Comparison of ENCODE assay signal across 8 cellular contexts in genomic region chr3:195909294-195909644, GRCh38. TPM values are rescaled to one million over a fixed set of nuclear protein-coding genes. Genes with fewer than 3 reads are reported as not detected.
DNase-seq lines count a peak whose midpoint lies in the region; ATAC-seq and TF ChIP-seq lines count a peak whose summit lies in the region.

No MANE protein-coding gene starts in this region.

- H3K27ac ChIP-seq in AG04450 (ENCODE audit: low read depth, low read length) = no peak overlapping the region
- peak overlapping the region; percentile 38 for H3K27ac ChIP-seq in layer of hippocampus (ENCODE audit: low read depth, low read length)

- peak overlapping the region; percentile 61 for H3K4me3 ChIP-seq in AG04450 (ENCODE audit: low read depth, low read length)

- H3K9me3 ChIP-seq in AG04450 (ENCODE audit: control insufficient read depth, insufficient read depth, low read length) = no peaks in the 10 kb centered on the region; the same call in 1 of the 2 replicates

- ATAC-seq in GM19035 (IDR thresholded peaks at IDR 0.05; ENCODE audit: unreplicated experiment) (peak; percentile 23), HG03196 (IDR thresholded peaks at IDR 0.05; ENCODE audit: unreplicated experiment) (peak; percentile 6)

- no peaks in the 10 kb centered on the region for H3K27me3 ChIP-seq in AG04450 (ENCODE audit: control insufficient read depth, insufficient read depth, low read length)
- H3K27me3 ChIP-seq in layer of hippocampus (ENCODE audit: control insufficient read depth, insufficient read depth, low read length) = no peaks in the 10 kb centered on the region

- CTCF ChIA-PET in AG04450 (lab: Charles Lee) = interaction anchor here (1.6 kb wide), 1 partner anchor 15 kb away, joined by 11 read pairs; no protein-coding TSS in a partner anchor
- CTCF ChIA-PET in activated CD4-positive, alpha-beta memory T cell treated with anti-CD3 and anti-CD28 coated beads, Interleukin-2, amount 10 ng/mL, durations not matched to agents 7 days and 5 days (lab: Charles Lee) = interaction anchor here (1.1 to 5.5 kb wide), 2 partner anchors 15 to 50 kb away, joined by 3 to 124 read pairs; no protein-coding TSS in a partner anchor

- peak overlapping the region; percentile 48 for H3K4me3 Mint-ChIP-seq in activated CD4-positive, alpha-beta memory T cell treated with anti-CD3 and anti-CD28 coated beads, Interleukin-2, amount 10 ng/mL, durations not matched to agents 7 days and 5 days

- no peak for TF ChIP-seq CTCF in AG04450 (IDR thresholded peaks at IDR 0.05; ENCODE audit: low read depth, low read length)

- H3K36me3 Mint-ChIP-seq in activated CD4-positive, alpha-beta memory T cell treated with anti-CD3 and anti-CD28 coated beads, Interleukin-2, amount 10 ng/mL, durations not matched to agents 7 days and 5 days (ENCODE audit: low read depth) = peaks cover 33% of the 10 kb centered on the region

- no peak for DNase-seq in AG04450 (ENCODE audit: low read depth, low spot score)
- DNase-seq in activated CD4-positive, alpha-beta memory T cell treated with anti-CD3 and anti-CD28 coated beads, Interleukin-2, amount 10 ng/mL, durations not matched to agents 7 days and 5 days = no peak
- DNase-seq in AG20443 (ENCODE audit: low spot score) = no peak
- DNase-seq in erythroblast (lab: John Stamatoyannopoulos, UW) = no peak
- DNase-seq in activated CD8-positive, alpha-beta memory T cell treated with anti-CD3 and anti-CD28 coated beads for 24 hours = no peak

- H3K4me1 Mint-ChIP-seq in activated CD4-positive, alpha-beta memory T cell treated with anti-CD3 and anti-CD28 coated beads, Interleukin-2, amount 10 ng/mL, durations not matched to agents 7 days and 5 days = peaks cover 31% of the 10 kb centered on the region

- H3K9me3 Mint-ChIP-seq in activated CD4-positive, alpha-beta memory T cell treated with anti-CD3 and anti-CD28 coated beads, Interleukin-2, amount 10 ng/mL, durations not matched to agents 7 days and 5 days = no peaks in the 10 kb centered on the region

- no peak overlapping the region for H3K27ac Mint-ChIP-seq in activated CD4-positive, alpha-beta memory T cell treated with anti-CD3 and anti-CD28 coated beads, Interleukin-2, amount 10 ng/mL, durations not matched to agents 7 days and 5 days

- no peak for TF ChIP-seq POLR2A in erythroblast (IDR thresholded peaks at IDR 0.05; ENCODE audit: low read length)

- POLR2A ChIA-PET in AG04450 (lab: Yijun Ruan, JAX) = interaction anchor here (0.6 kb wide), 1 partner anchor 13 kb away, joined by 3 read pairs; no protein-coding TSS in a partner anchor
- POLR2A ChIA-PET in activated CD4-positive, alpha-beta memory T cell treated with anti-CD3 and anti-CD28 coated beads, Interleukin-2, amount 10 ng/mL, durations not matched to agents 7 days and 5 days (lab: Charles Lee) = interaction anchor here (1.3 to 6.7 kb wide), 3 partner anchors 9 to 53 kb away, joined by 3 to 180 read pairs (median 14); no protein-coding TSS in a partner anchor

- H3K27me3 Mint-ChIP-seq in activated CD4-positive, alpha-beta memory T cell treated with anti-CD3 and anti-CD28 coated beads, Interleukin-2, amount 10 ng/mL, durations not matched to agents 7 days and 5 days = no peaks in the 10 kb centered on the region

RNA-seq across cellular contexts. Expression of gene TNK2, which starts 0.9 kb away (rescaled TPM):
- 2.7 and 4.4 TPM in 2 replicates for polyA plus RNA-seq in AG04450 (2011; rRNA removed)
- 5.4 and 9.1 TPM in 2 replicates for polyA minus RNA-seq in AG04450 (2011; rRNA and poly(A)+ RNA removed)
- 100 to 1,000 TPM; 113 to 115 TPM for total RNA-seq in activated CD4-positive, alpha-beta memory T cell treated with anti-CD3 and anti-CD28 coated beads, Interleukin-2, amount 10 ng/mL, durations not matched to agents 7 days and 5 days
